In the genomic region with DNA sequence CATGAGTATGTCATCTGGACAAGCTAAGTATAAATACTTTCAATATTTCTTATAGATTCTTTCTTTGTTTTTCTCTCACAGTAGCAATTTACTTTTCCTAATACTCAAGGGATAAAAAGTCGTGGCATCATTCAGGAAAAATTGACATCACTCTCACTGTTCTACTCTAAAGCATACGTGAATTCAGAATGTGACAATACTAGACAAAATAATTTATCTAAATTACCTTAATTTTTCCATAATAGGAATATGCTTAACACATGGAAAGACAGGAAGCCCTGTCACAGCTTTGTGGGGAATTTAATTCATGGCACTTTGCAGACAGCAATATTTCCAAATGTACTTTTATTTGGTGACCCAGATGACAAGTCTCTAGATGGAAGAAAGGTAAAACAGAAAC, we compare ENCODE assay signal across 30 cellular contexts.
"Had no signal": no experiment of that assay in that cellular context is flagged by ENCODE, and none has a peak within 500 bp of the region (broad histone marks: within the 10 kb centered on the region; RNA-seq: fewer than 3 reads in every experiment).

No MANE protein-coding gene starts in this region.

- H3K9me3 ChIP-seq: adrenal gland, ascending aorta, body of pancreas had no signal

- H3K4me1 ChIP-seq: adrenal gland, ascending aorta, body of pancreas, breast epithelium had no signal

- H3K27me3 ChIP-seq: adrenal gland, ascending aorta, body of pancreas, brain microvascular endothelial cell, breast epithelium, cardiac muscle cell had no signal

- H3K36me3 ChIP-seq: adrenal gland, ascending aorta, brain microvascular endothelial cell, breast epithelium, cardiac muscle cell had no signal

- DNase-seq: activated effector memory CD4-positive, alpha-beta T cell treated with anti-CD3 and anti-CD28 coated beads, Interleukin-2, amount 50 U/mL, for 16 hours; activated effector memory CD4-positive, alpha-beta T cell treated with Interleukin-2 at 50 U/mL for 16 hours; activated gamma-delta T cell; activated gamma-delta T cell treated with Interleukin-2 at 50 U/mL for 16 hours; activated naive CD4-positive, alpha-beta T cell; activated naive CD4-positive, alpha-beta T cell treated with anti-CD3 and anti-CD28 coated beads for 36 hours; activated naive CD4-positive, alpha-beta T cell treated with anti-CD3 and anti-CD28 coated beads, Interleukin-2, amount 10 ng/mL, durations not matched to agents 7 days and 5 days; activated naive CD4-positive, alpha-beta T cell treated with anti-CD3 and anti-CD28 coated beads, Interleukin-2, amount 50 U/mL, for 16 hours; activated naive CD4-positive, alpha-beta T cell treated with Interleukin-2 at 50 U/mL for 16 hours; activated naive CD8-positive, alpha-beta T cell treated with anti-CD3 and anti-CD28 coated beads for 36 hours; activated naive CD8-positive, alpha-beta T cell treated with anti-CD3 and anti-CD28 coated beads, Interleukin-2, amount 10 ng/mL, durations not matched to agents 7 days and 5 days; activated naive CD8-positive, alpha-beta T cell treated with anti-CD3 and anti-CD28 coated beads, Interleukin-2, amount 50 U/mL, for 24 hours; activated T-cell treated with anti-CD3 and anti-CD28 coated beads, Interleukin-2, amount 50 U/mL, for 1 hour; activated T-cell treated with anti-CD3 and anti-CD28 coated beads, Interleukin-2, amount 50 U/mL, for 24 hours; activated T-cell treated with anti-CD3 and anti-CD28 coated beads, Interleukin-2, amount 50 U/mL, for 4 hours; activated T-cell treated with anti-CD3 and anti-CD28 coated beads, Interleukin-2, amount 50 U/mL, for 48 hours; activated T-cell treated with anti-CD3 and anti-CD28 coated beads, Interleukin-2, amount 50 U/mL, for 72 hours; adrenal gland; amniotic stem cell; amygdala; anterior cingulate cortex; aorta; body of pancreas; brain microvascular endothelial cell; caudate nucleus; central memory CD4-positive, alpha-beta T cell; cerebellar nuclear complex had no signal

- H3K4me3 ChIP-seq: adrenal gland, ascending aorta, body of pancreas, breast epithelium, cardiac muscle cell had no signal

- H3K27ac ChIP-seq: adrenal gland, ascending aorta, body of pancreas, brain microvascular endothelial cell, breast epithelium, cardiac muscle cell had no signal
